In the genomic region with DNA sequence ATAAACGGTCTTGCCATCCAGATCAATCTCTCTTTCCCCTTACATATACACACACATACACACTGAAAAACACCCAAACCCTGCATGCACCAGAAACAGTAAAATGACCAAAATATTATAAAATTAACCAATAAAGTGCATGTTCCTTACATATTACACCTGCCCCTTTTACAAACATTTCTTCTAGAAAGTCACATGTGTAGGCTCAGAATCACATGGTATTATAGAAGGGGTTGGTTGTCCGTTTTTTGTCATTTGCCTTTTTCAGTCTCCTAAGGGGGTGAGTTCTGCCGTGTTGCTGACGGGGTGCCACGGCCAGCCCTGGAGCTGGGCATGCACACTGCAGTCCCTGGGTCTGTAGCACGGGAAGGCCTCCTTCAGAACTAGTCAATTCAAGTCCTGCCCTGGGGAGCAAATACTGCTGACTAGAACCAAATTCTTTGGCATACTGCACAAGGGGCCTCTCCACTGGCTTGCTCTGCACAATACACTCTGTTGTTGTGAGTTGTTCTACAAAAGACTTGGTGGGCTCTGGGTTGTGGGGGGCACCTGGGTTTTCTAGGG, we compare ENCODE assay signal across 14 cellular contexts.
"Had no signal": no experiment of that assay in that cellular context is flagged by ENCODE, and none has a peak within 500 bp of the region (broad histone marks: within the 10 kb centered on the region; RNA-seq: fewer than 3 reads in every experiment).

No MANE protein-coding gene starts in this region.

- H3K9me3 Mint-ChIP-seq: activated T-cell treated with anti-CD3 and anti-CD28 coated beads, Interleukin-2, amount 50 U/mL, for 4 hours; nephron progenitor cell had no signal

- ATAC-seq: activated T-cell treated with anti-CD3 and anti-CD28 coated beads, Interleukin-2, amount 50 U/mL, for 4 hours; body of pancreas; foreskin keratinocyte had no signal

- H3K4me3 Mint-ChIP-seq: activated T-cell treated with anti-CD3 and anti-CD28 coated beads, Interleukin-2, amount 50 U/mL, for 4 hours; nephron progenitor cell had no signal

- H3K27ac Mint-ChIP-seq: nephron progenitor cell had no signal

- DNase-seq: activated T-cell treated with anti-CD3 and anti-CD28 coated beads, Interleukin-2, amount 50 U/mL, for 4 hours; amygdala; body of pancreas; cortex of kidney; effector CD8-positive, alpha-beta T cell; foreskin keratinocyte; head of caudate nucleus; kidney glomerular epithelial cell; mesendoderm; nephron progenitor cell; occipital lobe; right cardiac atrium; stomach; uterus had no signal
